Comparison of ENCODE assay signal across 8 cellular contexts in genomic region chr2:175181104-175181876, GRCh38. TPM values are rescaled to one million over a fixed set of nuclear protein-coding genes. Genes with fewer than 3 reads are reported as not detected.
DNase-seq lines count a peak whose midpoint lies in the region; ATAC-seq, FAIRE-seq and TF ChIP-seq lines count a peak whose summit lies in the region.

Gene ATP5MC3, minus strand, starts transcription at chr2:175181710. Its CDS starts 317 bp downstream, at chr2:175181393.

- H3K9me3 ChIP-seq in body of pancreas (no peaks in the 10 kb centered on the region), gastrocnemius medialis (no peaks in the 10 kb centered on the region)

- 0% methylated on average over 23 to 53 of the region's 53 CpGs for WGBS in body of pancreas, 2 donors

- H3K27me3 ChIP-seq in body of pancreas (no peaks in the 10 kb centered on the region), gastrocnemius medialis (no peaks in the 10 kb centered on the region)

- TF ChIP-seq CTCF in body of pancreas (IDR thresholded peaks at IDR 0.05) (peak in 3 of 7 experiments; percentile 13 to 17 (median 15)), gastrocnemius medialis (IDR thresholded peaks at IDR 0.05 in 4 of 5, conservative IDR thresholded peaks at IDR 0.05 in 1 of 5) (peak in 2 of 5 experiments; percentile 30 to 33)

- peak; percentile 50 to 83 (median 82) for TF ChIP-seq POLR2A in body of pancreas (IDR thresholded peaks at IDR 0.05)
- TF ChIP-seq POLR2A in gastrocnemius medialis (IDR thresholded peaks at IDR 0.05), result peak; percentile 77 to 81

- ATAC-seq in GM18517 (IDR thresholded peaks at IDR 0.05; ENCODE audit: unreplicated experiment) (peak; percentile 87), HG03045 (IDR thresholded peaks at IDR 0.05; ENCODE audit: unreplicated experiment) (peak; percentile 92), body of pancreas (peak; percentile 98), gastrocnemius medialis (peak; percentile 90 to 92)

- H3K4me3 ChIP-seq in body of pancreas (peak within 1 kb of the TSS; percentile 51 to 79), gastrocnemius medialis (peak within 1 kb of the TSS; percentile 64 to 97 (median 90))

- DNase-seq in 8988T, result peak; percentile 79
- DNase-seq in NCI-H2107 (lab: John Stamatoyannopoulos, UW), result peak; percentile 91
- peak; percentile 94 to 96 (median 96) for DNase-seq in body of pancreas
- peak; percentile 91 for DNase-seq in iPS DF 4.7 (ENCODE audit: extremely low read depth, low spot score)
- DNase-seq in gastrocnemius medialis, result peak; percentile 88 to 96

- H3K27ac ChIP-seq in body of pancreas (peak within 1 kb of the TSS; percentile 64 to 85 (median 82)), gastrocnemius medialis (peak within 1 kb of the TSS; percentile 85 to 95 (median 90))

- intact Hi-C loops in body of pancreas (cut with DNase I), result no loop called here
- intact Hi-C loops in gastrocnemius medialis (cut with DNase I; ENCODE audit: low total_unique reads), result loop anchor here (1.0 kb wide), 1 partner anchor 13 kb away; the partner anchor contains the start of gene ATF2

- in situ Hi-C loops in gastrocnemius medialis (cut with MboI; ENCODE audit: low sequenced_read_pairs in 4 of 4), result loop anchor here in 1 of 4 donors (10.0 kb wide), 1 partner anchor 66 kb away; no protein-coding TSS in a partner anchor

- H3K36me3 ChIP-seq in body of pancreas (replicated peaks in 1 of 2; ENCODE audit: insufficient read depth in 1 of 2, low read depth in 2 of 2) (peaks cover 0 to 4% of the 10 kb centered on the region in 2 donors), gastrocnemius medialis (peaks cover 0 to 27% of the 10 kb centered on the region in 2 donors)

- FAIRE-seq in TTC549 (lab: Jason Lieb, UNC), result peak; percentile 52

- H3K4me1 ChIP-seq in body of pancreas, result peaks cover 19% of the 10 kb centered on the region
- peaks cover 36 to 44% of the 10 kb centered on the region in 2 donors for H3K4me1 ChIP-seq in gastrocnemius medialis

RNA-seq across cellular contexts. Expression of gene ATP5MC3, which starts in this region (rescaled TPM):
- 10 to 100 TPM; 43.3 to 51.1 TPM for total RNA-seq in body of pancreas
- 100 to 1,000 TPM; 202 to 358 (median 221) TPM for total RNA-seq in gastrocnemius medialis

Comparison
In these comparisons a context has a peak if more than half of its experiments do, and no peak if none do; other contexts are left out.
1. Peak in every context shown above with its lines: DNase-seq, ATAC-seq, H3K4me3 ChIP-seq and H3K27ac ChIP-seq.